In the genomic region with DNA sequence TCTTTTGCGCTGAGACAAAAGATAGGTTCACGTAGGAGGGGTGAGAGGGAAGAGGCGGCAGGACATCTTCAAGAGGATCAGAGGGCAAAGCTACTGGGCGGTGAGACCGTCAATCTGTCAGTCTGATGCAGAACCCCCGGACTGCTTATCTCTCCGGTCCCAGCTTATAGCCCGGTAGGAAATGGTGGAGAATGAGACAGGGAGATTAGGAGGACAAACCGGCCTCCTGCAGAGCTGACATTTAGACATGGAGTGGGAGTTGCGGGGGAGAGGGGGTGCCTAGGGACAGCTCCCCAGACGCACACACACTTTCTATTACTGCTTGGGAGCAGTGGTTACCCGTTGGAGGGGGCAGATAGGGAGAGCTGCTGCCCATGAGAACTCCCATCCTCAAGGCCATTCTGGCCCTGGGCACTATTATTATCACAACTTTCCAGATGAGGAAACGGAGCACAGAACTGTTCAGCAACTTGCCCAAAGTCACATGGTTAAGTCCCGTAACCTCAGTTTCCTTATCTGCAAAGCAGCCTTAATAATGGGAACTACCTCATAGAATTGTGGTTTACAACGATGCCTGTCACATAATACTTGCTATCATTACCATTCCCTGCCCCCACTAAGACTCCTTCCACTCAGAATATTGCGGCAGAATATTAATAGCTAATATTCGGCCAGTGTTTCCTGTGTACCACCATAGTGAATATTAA, we compare ENCODE assay signal across 9 cellular contexts. TPM values are rescaled to one million over a fixed set of nuclear protein-coding genes. Genes with fewer than 3 reads are reported as not detected.
DNase-seq lines count a peak whose midpoint lies in the region; ATAC-seq, FAIRE-seq and TF ChIP-seq lines count a peak whose summit lies in the region.
"Had no signal": no experiment of that assay in that cellular context is flagged by ENCODE, and none has a peak within 500 bp of the region (broad histone marks: within the 10 kb centered on the region; RNA-seq: fewer than 3 reads in every experiment).

No MANE protein-coding gene starts in this region.

- in situ Hi-C loops in HepG2 (cut with HindIII; ENCODE audit: extremely low pct_ligation_motif_present, low pct_unique_long_range_greater_than_20kb): no loop called here
- in situ Hi-C loops in GM13977 (cut with MboI; ENCODE audit: low pct_unique_long_range_greater_than_20kb, low sequenced_read_pairs, unreplicated experiment): no loop called here

- H3K79me2 ChIP-seq in HepG2 (ENCODE audit: insufficient read depth, low read length): no peaks in the 10 kb centered on the region

- H3K4me1 ChIP-seq in adipocyte (ENCODE audit: control insufficient read depth, insufficient read depth, low read length) (no peaks in the 10 kb centered on the region), HepG2 (ENCODE audit: insufficient read depth, low read length) (peaks cover 46% of the 10 kb centered on the region), thyroid gland (peaks cover 0 to 4% of the 10 kb centered on the region in 2 donors)

- no peaks in the 10 kb centered on the region for H3K9me3 Mint-ChIP-seq in activated naive CD4-positive, alpha-beta T cell treated with anti-CD3 and anti-CD28 coated beads for 36 hours

- peak overlapping the region; percentile 81 for H3K4me2 ChIP-seq in HepG2 (ENCODE audit: low read depth, low read length)

- WGBS in HepG2 (ENCODE audit: low lambda C conversion rate): 3% methylated on average over 15 of the region's 17 CpGs
- 28 to 30% methylated on average over 14 to 16 of the region's 17 CpGs for WGBS in thyroid gland, 2 donors

- ATAC-seq in HepG2: no peak

- H3K27me3 Mint-ChIP-seq in activated naive CD4-positive, alpha-beta T cell treated with anti-CD3 and anti-CD28 coated beads for 36 hours (ENCODE audit: low read depth): no peaks in the 10 kb centered on the region

- H3K4me1 Mint-ChIP-seq in activated naive CD4-positive, alpha-beta T cell treated with anti-CD3 and anti-CD28 coated beads for 36 hours (ENCODE audit: low read depth): peaks cover 10% of the 10 kb centered on the region

- peaks cover 3% of the 10 kb centered on the region for H3K36me3 ChIP-seq in adipocyte (ENCODE audit: control insufficient read depth, insufficient read depth, low read length, severe bottlenecking)
- H3K36me3 ChIP-seq in HepG2 (replicated peaks in 1 of 2; ENCODE audit: control insufficient read depth in 1 of 2, insufficient read depth in 2 of 2, low read length in 2 of 2): peaks cover 0 to 3% of the 10 kb centered on the region in 2 experiments; a peak in 1 of 5 replicates
- no peaks in the 10 kb centered on the region for H3K36me3 ChIP-seq in thyroid gland

- peak overlapping the region; percentile 98 for H3K27ac Mint-ChIP-seq in activated naive CD4-positive, alpha-beta T cell treated with anti-CD3 and anti-CD28 coated beads for 36 hours

- intact Hi-C loops in activated naive CD4-positive, alpha-beta T cell treated with anti-CD3 and anti-CD28 coated beads for 36 hours (cut with micrococcal nuclease): loop anchor here (1.0 to 10.0 kb wide), 12 partner anchors 63 to 1146 kb away; partner anchors contain the start of genes CLCN5, ELK1, FTSJ1 and GPKOW
- intact Hi-C loops in HepG2 (cut with micrococcal nuclease; ENCODE audit: unreplicated experiment): no loop called here
- intact Hi-C loops in thyroid gland (cut with DNase I): no loop called here

- H3K27ac ChIP-seq in HepG2 (ENCODE audit: extremely low read length, insufficient read depth, low read length) (peak overlapping the region; percentile 93), thyroid gland (peak overlapping the region; percentile 70 to 88 (median 87))

- peak overlapping the region; percentile 80 for H3K4me3 ChIP-seq in adipocyte (ENCODE audit: low read length)
- peak overlapping the region; percentile 61 to 82 (median 66) for H3K4me3 ChIP-seq in HepG2 (replicated peaks in 1 of 3; ENCODE audit: insufficient read depth in 1 of 3, low read depth in 2 of 3, low read length in 3 of 3)
- H3K4me3 ChIP-seq in thyroid gland (replicated peaks in 1 of 3): peak overlapping the region; percentile 39 to 53 (median 52)

- peak overlapping the region; percentile 93 for H3K4me3 Mint-ChIP-seq in activated naive CD4-positive, alpha-beta T cell treated with anti-CD3 and anti-CD28 coated beads for 36 hours

- TF ChIP-seq POLR2A in HepG2 (IDR thresholded peaks at IDR 0.05; ENCODE audit: insufficient read depth in 1 of 2, low read depth in 2 of 2, low read length in 2 of 2) (no peak), thyroid gland (IDR thresholded peaks at IDR 0.05) (no peak)

- TF ChIP-seq RAD21 in HepG2 (CRISPR knock-in tag; IDR thresholded peaks at IDR 0.05): no peak

- TF ChIP-seq CTCF in HepG2 (CRISPR knock-in tag; IDR thresholded peaks at IDR 0.05) (no peak), thyroid gland (IDR thresholded peaks at IDR 0.05) (no peak), GM13977 (IDR thresholded peaks at IDR 0.05; ENCODE audit: extremely low read depth, insufficient read depth, missing control alignments) (no peak)

- H3K9ac ChIP-seq in adipocyte (ENCODE audit: low read length): peak overlapping the region; percentile 82
- peak overlapping the region; percentile 79 for H3K9ac ChIP-seq in HepG2 (ENCODE audit: insufficient read depth, low read depth, low read length)

- TF ChIP-seq EP300 in HepG2 (IDR thresholded peaks at IDR 0.05; ENCODE audit: low read depth in 2 of 2, low read length in 2 of 2) (no peak), HepG2 (CRISPR knock-in tag; IDR thresholded peaks at IDR 0.05; ENCODE audit: borderline replicate concordance) (no peak)

- POLR2A ChIA-PET in HepG2 (lab: Yijun Ruan, JAX): interaction anchor here (0.6 to 2.3 kb wide), 14 partner anchors 20 to 390 kb away, joined by 3 to 17 read pairs (median 6); partner anchors contain the start of genes OTUD5, PCSK1N, PQBP1 and TIMM17B

- H2AFZ ChIP-seq in HepG2 (ENCODE audit: low read length): no peak overlapping the region

- DNase-seq in activated naive CD4-positive, alpha-beta T cell treated with anti-CD3 and anti-CD28 coated beads for 36 hours: no peak
- DNase-seq in activated naive CD4-positive, alpha-beta T cell treated with anti-CD3 and anti-CD28 coated beads, Interleukin-2, amount 50 U/mL, for 16 hours: no peak
- DNase-seq in adipocyte (ENCODE audit: low read depth) (no peak), HepG2 (ENCODE audit: low spot score) (no peak), thyroid gland (no peak), NCI-H2107 treated with DMSO at 0.1 percent for 48 hours (lab: John Stamatoyannopoulos, UW; ENCODE audit: unreplicated experiment) (no peak), GM13977 (ENCODE audit: low spot score) (no peak)
- DNase-seq in stimulated activated CD4-positive, alpha-beta T cell treated with anti-CD3 and anti-CD28 coated beads, Interleukin-2, amount 100 ng/mL, for 48 hours: no peak

- TSS peak; percentile 95 for BruUV-seq in HepG2 (replicated peaks; lab: Mats Ljungman, UMichigan)

- peaks cover 16% of the 10 kb centered on the region for H3K27me3 ChIP-seq in adipocyte (replicated peaks; ENCODE audit: control insufficient read depth, insufficient read depth, low read length)
- no peaks in the 10 kb centered on the region; a peak in 1 of 5 replicates for H3K27me3 ChIP-seq in HepG2 (ENCODE audit: control insufficient read depth in 1 of 2, insufficient read depth in 2 of 2, low read length in 2 of 2)
- H3K27me3 ChIP-seq in thyroid gland: no peaks in the 10 kb centered on the region

- H4K20me1 ChIP-seq in HepG2 (ENCODE audit: insufficient read depth, low read length): no peaks in the 10 kb centered on the region

- H3K9me3 ChIP-seq in adipocyte (ENCODE audit: control insufficient read depth, low read length) (no peaks in the 10 kb centered on the region), HepG2 (ENCODE audit: low read length) (no peaks in the 10 kb centered on the region), thyroid gland (no peaks in the 10 kb centered on the region)

- CTCF ChIA-PET in activated naive CD4-positive, alpha-beta T cell treated with anti-CD3 and anti-CD28 coated beads for 36 hours (lab: Charles Lee): interaction anchor here (0.6 to 0.9 kb wide), 3 partner anchors 93 to 152 kb away, joined by 3 to 4 read pairs (median 3); no protein-coding TSS in a partner anchor
- CTCF ChIA-PET in HepG2 (lab: Yijun Ruan, JAX; ENCODE audit: low intra/inter-chr PET ratio, low total read pairs): no interaction called here

- no peak for FAIRE-seq in HepG2 (lab: Jason Lieb, UNC)

- H3K36me3 Mint-ChIP-seq in activated naive CD4-positive, alpha-beta T cell treated with anti-CD3 and anti-CD28 coated beads for 36 hours (ENCODE audit: low read depth): peaks cover 7% of the 10 kb centered on the region

RNA-seq across cellular contexts. Expression of gene HDAC6, which starts 1.1 kb away (rescaled TPM):
- 10 to 100 TPM; 91.1 to 99.4 TPM for total RNA-seq in activated naive CD4-positive, alpha-beta T cell treated with anti-CD3 and anti-CD28 coated beads for 36 hours
- total RNA-seq in HepG2 (2016; rRNA removed; fragmentation: Illumina TruSeq; extraction: Trizol) (57.8 and 80.4 TPM in 2 replicates), thyroid gland (100 to 1,000 TPM in 1 of 4 donors, 10 to 100 TPM in 3; 80.4 to 124 (median 90.5) TPM)
- total RNA-seq in HepG2 (2016; cell fraction: cytosol; rRNA removed; fragmentation: Illumina TruSeq; extraction: Trizol; ENCODE audit: low read depth): 16.4 and 18.7 TPM in 2 replicates
- total RNA-seq in HepG2 (2016; cell fraction: insoluble cytoplasmic fraction; rRNA removed; fragmentation: Illumina TruSeq; extraction: Trizol): 47.7 and 77.8 TPM in 2 replicates
- total RNA-seq in HepG2 (2016; cell fraction: membrane; rRNA removed; fragmentation: Illumina TruSeq; extraction: Trizol): 22.7 and 25.7 TPM in 2 replicates
- 85.5 and 102 TPM in 2 replicates for total RNA-seq in HepG2 (2016; cell fraction: nucleus; rRNA removed; fragmentation: Illumina TruSeq; extraction: Trizol)
- polyA plus RNA-seq in HepG2 (2011; rRNA removed): 93.6 and 113 TPM in 2 replicates
- polyA plus RNA-seq in HepG2 (2011; cell fraction: cytosol; rRNA removed): 28.6 and 29.0 TPM in 2 replicates
- polyA plus RNA-seq in HepG2 (2011; cell fraction: nucleus; rRNA removed): 538 and 699 TPM in 2 replicates
- polyA plus RNA-seq in HepG2 (2012): 97.4 and 102 TPM in 2 replicates
- 8.7 and 10.0 TPM in 2 replicates for polyA plus RNA-seq in HepG2 (2016; cell fraction: cytosol; fragmentation: Illumina TruSeq; extraction: Trizol; ENCODE audit: low read depth)
- polyA plus RNA-seq in HepG2 (2016; cell fraction: insoluble cytoplasmic fraction; fragmentation: Illumina TruSeq; extraction: Trizol; ENCODE audit: low read depth): 42.5 and 59.2 TPM in 2 replicates
- 17.0 and 17.4 TPM in 2 replicates for polyA plus RNA-seq in HepG2 (2016; cell fraction: membrane; fragmentation: Illumina TruSeq; extraction: Trizol; ENCODE audit: low read depth)
- polyA plus RNA-seq in HepG2 (2016; cell fraction: nucleus; fragmentation: Illumina TruSeq; extraction: Trizol; ENCODE audit: insufficient read depth, low read depth): 255 and 257 TPM in 2 replicates
- polyA minus RNA-seq in HepG2 (2011; rRNA and poly(A)+ RNA removed; ENCODE audit: low replicate concordance): 48.3 and 102 TPM in 2 replicates
- 29.5 and 40.0 TPM in 2 replicates for polyA minus RNA-seq in HepG2 (2011; cell fraction: cytosol; rRNA and poly(A)+ RNA removed)
- 90.8 and 96.6 TPM in 2 replicates for polyA minus RNA-seq in HepG2 (2011; cell fraction: nucleus; rRNA and poly(A)+ RNA removed)

RNA-seq across cellular contexts. Expression of gene GATA1, which starts 14.3 kb away (rescaled TPM):
- total RNA-seq in activated naive CD4-positive, alpha-beta T cell treated with anti-CD3 and anti-CD28 coated beads for 36 hours: not detected
- 0.13 TPM in 1 of 2 replicates, not detected in the other for total RNA-seq in HepG2 (2016; rRNA removed; fragmentation: Illumina TruSeq; extraction: Trizol)
- not detected in 2 replicates for total RNA-seq in HepG2 (2016; cell fraction: cytosol; rRNA removed; fragmentation: Illumina TruSeq; extraction: Trizol; ENCODE audit: low read depth)
- 0.13 and 0.16 TPM in 2 replicates for total RNA-seq in HepG2 (2016; cell fraction: insoluble cytoplasmic fraction; rRNA removed; fragmentation: Illumina TruSeq; extraction: Trizol)
- total RNA-seq in HepG2 (2016; cell fraction: membrane; rRNA removed; fragmentation: Illumina TruSeq; extraction: Trizol): not detected in 2 replicates
- total RNA-seq in HepG2 (2016; cell fraction: nucleus; rRNA removed; fragmentation: Illumina TruSeq; extraction: Trizol): not detected in 2 replicates
- 0.05 TPM in 1 of 2 replicates, not detected in the other for polyA plus RNA-seq in HepG2 (2011; rRNA removed)
- polyA plus RNA-seq in HepG2 (2011; cell fraction: cytosol; rRNA removed): 0.08 TPM in 1 of 2 replicates, not detected in the other
- polyA plus RNA-seq in HepG2 (2011; cell fraction: nucleus; rRNA removed): not detected in 2 replicates
- polyA plus RNA-seq in HepG2 (2012): not detected in 2 replicates
- polyA plus RNA-seq in HepG2 (2016; cell fraction: cytosol; fragmentation: Illumina TruSeq; extraction: Trizol; ENCODE audit: low read depth): not detected in 2 replicates
- polyA plus RNA-seq in HepG2 (2016; cell fraction: insoluble cytoplasmic fraction; fragmentation: Illumina TruSeq; extraction: Trizol; ENCODE audit: low read depth): 0.31 TPM in 1 of 2 replicates, not detected in the other
- not detected in 2 replicates for polyA plus RNA-seq in HepG2 (2016; cell fraction: membrane; fragmentation: Illumina TruSeq; extraction: Trizol; ENCODE audit: low read depth)
- polyA plus RNA-seq in HepG2 (2016; cell fraction: nucleus; fragmentation: Illumina TruSeq; extraction: Trizol; ENCODE audit: insufficient read depth, low read depth): not detected in 2 replicates
- polyA minus RNA-seq in HepG2 (2011; rRNA and poly(A)+ RNA removed; ENCODE audit: low replicate concordance): 0.37 and 0.38 TPM in 2 replicates
- not detected in 2 replicates for polyA minus RNA-seq in HepG2 (2011; cell fraction: cytosol; rRNA and poly(A)+ RNA removed)
- polyA minus RNA-seq in HepG2 (2011; cell fraction: nucleus; rRNA and poly(A)+ RNA removed): not detected in 2 replicates
- total RNA-seq in thyroid gland: not detected
- polyA plus RNA-seq: aorta had no signal

RNA-seq across cellular contexts. Expression of gene ERAS, which starts 25.6 kb away (rescaled TPM):
- total RNA-seq in activated naive CD4-positive, alpha-beta T cell treated with anti-CD3 and anti-CD28 coated beads for 36 hours: not detected
- total RNA-seq in HepG2 (2016; rRNA removed; fragmentation: Illumina TruSeq; extraction: Trizol) (0.22 TPM in 1 of 2 replicates, not detected in the other), thyroid gland (not detected)
- total RNA-seq in HepG2 (2016; cell fraction: cytosol; rRNA removed; fragmentation: Illumina TruSeq; extraction: Trizol; ENCODE audit: low read depth): not detected in 2 replicates
- 0.13 TPM in 1 of 2 replicates, not detected in the other for total RNA-seq in HepG2 (2016; cell fraction: insoluble cytoplasmic fraction; rRNA removed; fragmentation: Illumina TruSeq; extraction: Trizol)
- not detected in 2 replicates for total RNA-seq in HepG2 (2016; cell fraction: membrane; rRNA removed; fragmentation: Illumina TruSeq; extraction: Trizol)
- total RNA-seq in HepG2 (2016; cell fraction: nucleus; rRNA removed; fragmentation: Illumina TruSeq; extraction: Trizol): not detected in 2 replicates
- polyA plus RNA-seq in HepG2 (2011; rRNA removed): 0.21 and 0.56 TPM in 2 replicates
- polyA plus RNA-seq in HepG2 (2011; cell fraction: cytosol; rRNA removed): 0.09 TPM in 1 of 2 replicates, not detected in the other
- polyA plus RNA-seq in HepG2 (2011; cell fraction: nucleus; rRNA removed): 2.4 and 3.4 TPM in 2 replicates
- polyA plus RNA-seq in HepG2 (2012): 0.34 and 0.53 TPM in 2 replicates
- not detected in 2 replicates for polyA plus RNA-seq in HepG2 (2016; cell fraction: cytosol; fragmentation: Illumina TruSeq; extraction: Trizol; ENCODE audit: low read depth)
- polyA plus RNA-seq in HepG2 (2016; cell fraction: insoluble cytoplasmic fraction; fragmentation: Illumina TruSeq; extraction: Trizol; ENCODE audit: low read depth): not detected in 2 replicates
- polyA plus RNA-seq in HepG2 (2016; cell fraction: membrane; fragmentation: Illumina TruSeq; extraction: Trizol; ENCODE audit: low read depth): not detected in 2 replicates
- 0.88 and 1.1 TPM in 2 replicates for polyA plus RNA-seq in HepG2 (2016; cell fraction: nucleus; fragmentation: Illumina TruSeq; extraction: Trizol; ENCODE audit: insufficient read depth, low read depth)
- 0.12 TPM in 1 of 2 replicates, not detected in the other for polyA minus RNA-seq in HepG2 (2011; rRNA and poly(A)+ RNA removed; ENCODE audit: low replicate concordance)
- not detected in 2 replicates for polyA minus RNA-seq in HepG2 (2011; cell fraction: cytosol; rRNA and poly(A)+ RNA removed)
- polyA minus RNA-seq in HepG2 (2011; cell fraction: nucleus; rRNA and poly(A)+ RNA removed): 0.75 TPM in 1 of 2 replicates, not detected in the other
- total RNA-seq: aorta had no signal

RNA-seq across cellular contexts. Expression of gene PCSK1N, which starts 34.7 kb away (rescaled TPM):
- total RNA-seq in activated naive CD4-positive, alpha-beta T cell treated with anti-CD3 and anti-CD28 coated beads for 36 hours: 1 to 10 TPM; 1.7 to 1.9 TPM
- 5.1 and 14.0 TPM in 2 replicates for total RNA-seq in HepG2 (2016; rRNA removed; fragmentation: Illumina TruSeq; extraction: Trizol)
- total RNA-seq in HepG2 (2016; cell fraction: cytosol; rRNA removed; fragmentation: Illumina TruSeq; extraction: Trizol; ENCODE audit: low read depth): 9.8 and 14.0 TPM in 2 replicates
- 5.1 and 12.9 TPM in 2 replicates for total RNA-seq in HepG2 (2016; cell fraction: insoluble cytoplasmic fraction; rRNA removed; fragmentation: Illumina TruSeq; extraction: Trizol)
- total RNA-seq in HepG2 (2016; cell fraction: membrane; rRNA removed; fragmentation: Illumina TruSeq; extraction: Trizol): 11.6 and 20.7 TPM in 2 replicates
- total RNA-seq in HepG2 (2016; cell fraction: nucleus; rRNA removed; fragmentation: Illumina TruSeq; extraction: Trizol): 7.8 and 8.8 TPM in 2 replicates
- 4.5 and 7.0 TPM in 2 replicates for polyA plus RNA-seq in HepG2 (2011; rRNA removed)
- polyA plus RNA-seq in HepG2 (2011; cell fraction: cytosol; rRNA removed): 6.0 and 18.5 TPM in 2 replicates
- 17.9 and 18.7 TPM in 2 replicates for polyA plus RNA-seq in HepG2 (2011; cell fraction: nucleus; rRNA removed)
- 16.8 and 23.0 TPM in 2 replicates for polyA plus RNA-seq in HepG2 (2012)
- 28.6 and 33.0 TPM in 2 replicates for polyA plus RNA-seq in HepG2 (2016; cell fraction: cytosol; fragmentation: Illumina TruSeq; extraction: Trizol; ENCODE audit: low read depth)
- 9.6 and 13.5 TPM in 2 replicates for polyA plus RNA-seq in HepG2 (2016; cell fraction: insoluble cytoplasmic fraction; fragmentation: Illumina TruSeq; extraction: Trizol; ENCODE audit: low read depth)
- polyA plus RNA-seq in HepG2 (2016; cell fraction: membrane; fragmentation: Illumina TruSeq; extraction: Trizol; ENCODE audit: low read depth): 20.8 and 24.6 TPM in 2 replicates
- 36.2 and 42.3 TPM in 2 replicates for polyA plus RNA-seq in HepG2 (2016; cell fraction: nucleus; fragmentation: Illumina TruSeq; extraction: Trizol; ENCODE audit: insufficient read depth, low read depth)
- polyA minus RNA-seq in HepG2 (2011; rRNA and poly(A)+ RNA removed; ENCODE audit: low replicate concordance): 5.6 TPM in 1 of 2 replicates, not detected in the other
- 9.4 and 13.6 TPM in 2 replicates for polyA minus RNA-seq in HepG2 (2011; cell fraction: cytosol; rRNA and poly(A)+ RNA removed)
- polyA minus RNA-seq in HepG2 (2011; cell fraction: nucleus; rRNA and poly(A)+ RNA removed): 2.9 and 4.1 TPM in 2 replicates
- 1 to 10 TPM; 1.5 to 4.0 (median 3.4) TPM for total RNA-seq in thyroid gland

RNA-seq across cellular contexts. Expression of gene GLOD5, which starts 39.2 kb away (rescaled TPM):
- total RNA-seq in activated naive CD4-positive, alpha-beta T cell treated with anti-CD3 and anti-CD28 coated beads for 36 hours: not detected
- total RNA-seq in HepG2 (2016; rRNA removed; fragmentation: Illumina TruSeq; extraction: Trizol) (0.73 and 0.93 TPM in 2 replicates), thyroid gland (1 to 10 TPM in 2 of 4 donors, not detected in 2; 1.2 to 3.3 TPM)
- 0.61 and 0.97 TPM in 2 replicates for total RNA-seq in HepG2 (2016; cell fraction: cytosol; rRNA removed; fragmentation: Illumina TruSeq; extraction: Trizol; ENCODE audit: low read depth)
- total RNA-seq in HepG2 (2016; cell fraction: insoluble cytoplasmic fraction; rRNA removed; fragmentation: Illumina TruSeq; extraction: Trizol): 0.71 and 1.2 TPM in 2 replicates
- 0.68 and 0.79 TPM in 2 replicates for total RNA-seq in HepG2 (2016; cell fraction: membrane; rRNA removed; fragmentation: Illumina TruSeq; extraction: Trizol)
- not detected in 2 replicates for total RNA-seq in HepG2 (2016; cell fraction: nucleus; rRNA removed; fragmentation: Illumina TruSeq; extraction: Trizol)
- 1.3 and 1.5 TPM in 2 replicates for polyA plus RNA-seq in HepG2 (2011; rRNA removed)
- 1.1 and 1.3 TPM in 2 replicates for polyA plus RNA-seq in HepG2 (2011; cell fraction: cytosol; rRNA removed)
- polyA plus RNA-seq in HepG2 (2011; cell fraction: nucleus; rRNA removed): 0.50 TPM in 1 of 2 replicates, not detected in the other
- 0.79 and 1.2 TPM in 2 replicates for polyA plus RNA-seq in HepG2 (2012)
- 0.68 and 1.3 TPM in 2 replicates for polyA plus RNA-seq in HepG2 (2016; cell fraction: cytosol; fragmentation: Illumina TruSeq; extraction: Trizol; ENCODE audit: low read depth)
- polyA plus RNA-seq in HepG2 (2016; cell fraction: insoluble cytoplasmic fraction; fragmentation: Illumina TruSeq; extraction: Trizol; ENCODE audit: low read depth): 1.7 and 2.6 TPM in 2 replicates
- polyA plus RNA-seq in HepG2 (2016; cell fraction: membrane; fragmentation: Illumina TruSeq; extraction: Trizol; ENCODE audit: low read depth): 0.88 TPM in 2 replicates
- 1.2 TPM in 1 of 2 replicates, not detected in the other for polyA plus RNA-seq in HepG2 (2016; cell fraction: nucleus; fragmentation: Illumina TruSeq; extraction: Trizol; ENCODE audit: insufficient read depth, low read depth)
- polyA minus RNA-seq in HepG2 (2011; rRNA and poly(A)+ RNA removed; ENCODE audit: low replicate concordance): 2.3 TPM in 1 of 2 replicates, not detected in the other
- polyA minus RNA-seq in HepG2 (2011; cell fraction: cytosol; rRNA and poly(A)+ RNA removed): not detected in 2 replicates
- not detected in 2 replicates for polyA minus RNA-seq in HepG2 (2011; cell fraction: nucleus; rRNA and poly(A)+ RNA removed)
- total RNA-seq: aorta had no signal
